ENCODE assay signal across 12 cellular contexts in the genomic region with DNA sequence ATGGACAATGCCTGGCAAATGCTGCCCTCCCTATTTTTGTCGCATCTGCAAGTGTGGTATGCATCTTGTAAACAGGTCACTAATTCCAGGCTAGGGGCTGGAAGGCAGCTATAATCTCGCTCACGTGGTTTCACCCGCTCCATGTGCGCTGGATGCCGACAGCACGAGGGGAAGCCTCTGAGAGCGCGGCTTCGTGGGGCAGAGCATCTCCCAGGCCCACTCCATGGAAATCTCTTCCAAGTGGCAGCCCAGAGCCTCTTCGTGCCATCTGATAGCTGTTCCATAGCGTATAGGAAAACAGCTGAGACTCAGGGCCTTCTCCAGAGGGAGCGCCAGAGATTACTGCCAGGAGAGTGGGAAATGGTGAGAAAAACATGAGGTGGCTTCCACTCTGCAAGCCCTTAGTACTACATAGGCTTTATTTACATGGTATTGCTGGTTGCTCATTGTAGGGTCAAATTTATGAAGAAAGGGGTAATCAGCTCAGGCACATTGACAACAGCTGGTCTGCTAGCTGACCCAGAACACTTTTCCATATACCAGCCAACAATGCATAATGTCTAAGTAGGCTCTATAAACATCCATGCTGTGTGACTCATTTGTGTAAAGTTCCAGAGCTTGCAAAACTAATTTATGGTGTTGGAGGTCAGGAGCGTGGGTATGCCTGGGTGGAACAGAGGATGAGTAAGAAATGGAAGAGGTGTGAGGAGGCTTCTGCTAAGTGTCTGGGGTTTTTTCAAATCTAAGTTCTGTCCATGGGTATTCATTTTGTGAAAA.
DNase-seq lines count a peak whose midpoint lies in the region; ATAC-seq and TF ChIP-seq lines count a peak whose summit lies in the region.
"Had no signal": no experiment of that assay in that cellular context is flagged by ENCODE, and none has a peak within 500 bp of the region (broad histone marks: within the 10 kb centered on the region; RNA-seq: fewer than 3 reads in every experiment).

No MANE protein-coding gene starts in this region.

- no peaks in the 10 kb centered on the region for H3K36me3 Mint-ChIP-seq in activated T-helper 17 cell treated with anti-CD3 and anti-CD28 coated beads, Interleukin-2, amount 50 U/mL, for 72 hours (ENCODE audit: low read depth)
- H3K36me3 Mint-ChIP-seq in progenitor cell of endocrine pancreas (ENCODE audit: insufficient read depth), result no peaks in the 10 kb centered on the region
- H3K36me3 Mint-ChIP-seq: naive B cell had no signal

- H3K9me3 Mint-ChIP-seq in activated T-helper 17 cell treated with anti-CD3 and anti-CD28 coated beads, Interleukin-2, amount 50 U/mL, for 72 hours, result no peaks in the 10 kb centered on the region
- no peaks in the 10 kb centered on the region for H3K9me3 Mint-ChIP-seq in progenitor cell of endocrine pancreas (ENCODE audit: low read depth)
- H3K9me3 Mint-ChIP-seq: activated B cell treated with CpG ODN at 0.5 μM for 24 hours had no signal

- H3K4me3 ChIP-seq in foreskin fibroblast (ENCODE audit: low read depth in 1 of 2, low read length in 2 of 2) (no peak overlapping the region), right cardiac atrium (ENCODE audit: low read length) (no peak overlapping the region)
- H3K4me3 ChIP-seq: cardiac muscle cell, tibial artery had no signal

- no peak for TF ChIP-seq CTCF in foreskin fibroblast (IDR thresholded peaks at IDR 0.05; ENCODE audit: low read depth, low read length)
- TF ChIP-seq CTCF in progenitor cell of endocrine pancreas (IDR thresholded peaks at IDR 0.05; ENCODE audit: unreplicated experiment), result no peak

- no peaks in the 10 kb centered on the region for H3K4me1 ChIP-seq in right cardiac atrium (ENCODE audit: control insufficient read depth, insufficient read depth, low read length)

- H3K27ac ChIP-seq in right cardiac atrium (ENCODE audit: low read length), result no peak overlapping the region
- H3K27ac ChIP-seq: cardiac muscle cell, tibial artery had no signal

- H3K27me3 Mint-ChIP-seq in activated T-helper 17 cell treated with anti-CD3 and anti-CD28 coated beads, Interleukin-2, amount 50 U/mL, for 72 hours, result no peaks in the 10 kb centered on the region
- peaks cover 17% of the 10 kb centered on the region for H3K27me3 Mint-ChIP-seq in progenitor cell of endocrine pancreas
- H3K27me3 Mint-ChIP-seq: activated B cell treated with CpG ODN at 0.5 μM for 24 hours had no signal

- H3K27me3 ChIP-seq in right cardiac atrium (ENCODE audit: control insufficient read depth, insufficient read depth), result no peaks in the 10 kb centered on the region
- H3K27me3 ChIP-seq: cardiac muscle cell had no signal

- no peaks in the 10 kb centered on the region for H3K9me3 ChIP-seq in right cardiac atrium (ENCODE audit: control insufficient read depth, low read length)
- H3K9me3 ChIP-seq: tibial artery had no signal

- DNase-seq in stimulated activated naive CD4-positive, alpha-beta T cell treated with Interleukin-2 at 50 U/mL for 16 hours (lab: John Stamatoyannopoulos, UW), result peak; percentile 35
- no peak for DNase-seq in stimulated activated naive CD4-positive, alpha-beta T cell (lab: John Stamatoyannopoulos, UW)
- DNase-seq in foreskin fibroblast (peak; percentile 8 to 62), progenitor cell of endocrine pancreas (ENCODE audit: low spot score, unreplicated experiment) (no peak), right cardiac atrium (no peak), NCI-H2029 treated with DMSO at 0.1 percent for 48 hours (lab: John Stamatoyannopoulos, UW) (no peak)
- DNase-seq: activated B cell treated with CpG ODN at 0.5 μM for 24 hours, naive B cell, tibial artery had no signal

- intact Hi-C loops in right cardiac atrium (cut with DNase I), result no loop called here

- H3K27ac Mint-ChIP-seq in activated T-helper 17 cell treated with anti-CD3 and anti-CD28 coated beads, Interleukin-2, amount 50 U/mL, for 72 hours, result no peak overlapping the region
- H3K27ac Mint-ChIP-seq in progenitor cell of endocrine pancreas, result no peak overlapping the region
- H3K27ac Mint-ChIP-seq: activated B cell treated with CpG ODN at 0.5 μM for 24 hours had no signal

- H3K4me1 Mint-ChIP-seq in activated T-helper 17 cell treated with anti-CD3 and anti-CD28 coated beads, Interleukin-2, amount 50 U/mL, for 72 hours, result peaks cover 4% of the 10 kb centered on the region
- H3K4me1 Mint-ChIP-seq in progenitor cell of endocrine pancreas (ENCODE audit: low read depth), result peaks cover 26% of the 10 kb centered on the region
- H3K4me1 Mint-ChIP-seq: activated B cell treated with CpG ODN at 0.5 μM for 24 hours had no signal

- 92% methylated on average over 14 of the region's 14 CpGs for WGBS in right cardiac atrium

- ATAC-seq in activated T-helper 17 cell treated with anti-CD3 and anti-CD28 coated beads, Interleukin-2, amount 50 U/mL, for 72 hours (replicated peaks), result peak; percentile 90
- ATAC-seq in right cardiac atrium, result no peak
- no peak for ATAC-seq in HG03442 (IDR thresholded peaks at IDR 0.05; ENCODE audit: unreplicated experiment)

- H3K4me3 Mint-ChIP-seq in activated T-helper 17 cell treated with anti-CD3 and anti-CD28 coated beads, Interleukin-2, amount 50 U/mL, for 72 hours, result no peak overlapping the region
- H3K4me3 Mint-ChIP-seq in progenitor cell of endocrine pancreas (ENCODE audit: low read depth), result no peak overlapping the region
- H3K4me3 Mint-ChIP-seq: activated B cell treated with CpG ODN at 0.5 μM for 24 hours had no signal

Comparison
In these comparisons a context has a peak if more than half of its experiments do, and no peak if none do; other contexts are left out.
1. DNase-seq: peak in stimulated activated naive CD4-positive, alpha-beta T cell treated with Interleukin-2 at 50 U/mL for 16 hours (single experiment) and foreskin fibroblast (2 of 2); none in stimulated activated naive CD4-positive, alpha-beta T cell (0 of 6), progenitor cell of endocrine pancreas (single experiment), right cardiac atrium (0 of 3) and NCI-H2029 treated with DMSO at 0.1 percent for 48 hours (single experiment).